8 cellular contexts compared by ENCODE assay signal in the genomic region with DNA sequence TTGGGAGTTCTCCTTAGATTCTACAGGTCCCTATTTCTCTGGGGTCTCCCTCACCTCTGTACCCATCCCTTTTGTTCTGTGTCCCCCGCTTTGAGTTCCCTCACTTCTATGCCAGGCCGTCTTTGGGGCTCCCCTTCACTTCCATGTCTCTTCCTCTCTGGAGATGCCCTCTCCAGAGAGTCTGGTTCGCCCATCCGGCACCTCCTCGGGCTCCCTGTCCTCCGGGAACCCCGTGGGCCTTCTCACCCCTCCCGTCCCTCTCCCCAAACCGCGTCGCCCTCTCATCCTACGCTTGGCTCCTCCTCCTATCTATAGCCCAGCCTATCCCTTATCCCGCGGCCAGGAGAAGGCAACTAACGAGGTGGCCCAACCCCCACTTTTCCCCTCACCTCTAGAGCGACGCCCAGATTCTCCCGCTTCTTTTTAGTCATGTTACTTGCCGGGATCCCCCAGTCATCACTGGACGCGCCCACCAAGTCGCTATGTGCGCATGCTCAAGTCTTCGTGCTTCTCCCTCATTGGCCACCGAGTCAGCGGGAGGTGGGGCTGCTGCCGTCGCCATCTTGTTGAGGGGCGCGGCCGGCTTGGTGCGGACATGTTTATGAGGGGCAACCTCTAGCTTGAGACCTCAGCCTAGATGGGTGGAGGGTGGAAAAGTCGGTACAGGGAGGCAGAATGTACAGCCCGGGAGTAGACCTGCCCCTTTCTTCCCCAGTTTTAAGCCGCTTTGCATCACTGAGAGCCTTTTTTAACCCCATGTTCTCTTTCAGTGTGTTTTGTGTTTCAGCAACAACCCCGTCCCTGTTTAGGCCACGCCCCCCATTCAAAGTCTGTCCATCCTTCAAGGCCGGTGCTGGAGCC. TPM values are rescaled to one million over a fixed set of nuclear protein-coding genes. Genes with fewer than 3 reads are reported as not detected.
DNase-seq lines count a peak whose midpoint lies in the region; ATAC-seq and TF ChIP-seq lines count a peak whose summit lies in the region.

CCDC167 (minus strand) TSS at position 461 of the 861 bp plus-strand sequence; CDS start at position 431, 30 bp downstream.

- no peaks in the 10 kb centered on the region for H3K27me3 ChIP-seq in OCI-LY3 (ENCODE audit: low read depth, low read length)

- H3K27ac ChIP-seq in OCI-LY3 (ENCODE audit: low read length): peak within 1 kb of the TSS; percentile 52

- H3K4me2 ChIP-seq in OCI-LY3 (ENCODE audit: low read length): peak within 1 kb of the TSS; percentile 71

- peaks cover 3% of the 10 kb centered on the region for H3K27me3 Mint-ChIP-seq in endothelial cell (ENCODE audit: unreplicated experiment)

- no peaks in the 10 kb centered on the region for H3K9me3 Mint-ChIP-seq in endothelial cell (ENCODE audit: unreplicated experiment)

- no peaks in the 10 kb centered on the region for H3K36me3 Mint-ChIP-seq in endothelial cell (ENCODE audit: low read depth, unreplicated experiment)

- peak within 1 kb of the TSS; percentile 90 for H3K9ac ChIP-seq in OCI-LY3 (ENCODE audit: low read length)

- peaks cover 37% of the 10 kb centered on the region for H3K4me1 Mint-ChIP-seq in endothelial cell (ENCODE audit: unreplicated experiment)

- H3K27ac Mint-ChIP-seq in endothelial cell (ENCODE audit: unreplicated experiment): peak within 1 kb of the TSS; percentile 85

- peaks cover 3% of the 10 kb centered on the region for H3K36me3 ChIP-seq in OCI-LY3 (replicated peaks; ENCODE audit: low read depth, low read length)

- peak within 1 kb of the TSS; percentile 96 for H2AFZ ChIP-seq in OCI-LY3 (ENCODE audit: low read depth, low read length)

- no peaks in the 10 kb centered on the region for H4K20me1 ChIP-seq in OCI-LY3 (ENCODE audit: insufficient read depth, low read length)

- H3K4me1 ChIP-seq in OCI-LY3 (ENCODE audit: low read length): peaks cover 11% of the 10 kb centered on the region

- peak within 1 kb of the TSS; percentile 82 for H3K4me3 ChIP-seq in OCI-LY3 (ENCODE audit: low read length)

- peak; percentile 83 for ATAC-seq in GM21528 (IDR thresholded peaks at IDR 0.05; ENCODE audit: low FRiP score, unreplicated experiment)

- TF ChIP-seq CTCF in OCI-LY3 (IDR thresholded peaks at IDR 0.05; ENCODE audit: low read depth, low read length) (no peak), endothelial cell (IDR thresholded peaks at IDR 0.05; ENCODE audit: unreplicated experiment) (no peak)

- H3K79me2 ChIP-seq in OCI-LY3 (ENCODE audit: low read length): peaks cover 36% of the 10 kb centered on the region

- DNase-seq in DMS 273 (lab: John Stamatoyannopoulos, UW; ENCODE audit: unreplicated experiment) (peak; percentile 100), HuH-7.5 (ENCODE audit: low spot score) (peak; percentile 86), endothelial cell (ENCODE audit: low spot score) (peak; percentile 96), midbrain (lab: John Stamatoyannopoulos, UW) (peak; percentile 95)
- DNase-seq in activated CD8-positive, alpha-beta memory T cell treated with anti-CD3 and anti-CD28 coated beads, Interleukin-2, amount 50 U/mL, for 4 hours: peak; percentile 95
- DNase-seq in stimulated activated CD8-positive, alpha-beta memory T cell treated with anti-CD3 and anti-CD28 coated beads, Interleukin-15, amount 100 ng/mL, for 48 hours (ENCODE audit: low read depth in 2 of 2): peak; percentile 95 to 98

- peak within 1 kb of the TSS; percentile 97 for H3K4me3 Mint-ChIP-seq in endothelial cell (ENCODE audit: unreplicated experiment)

- H3K9me3 ChIP-seq in OCI-LY3 (ENCODE audit: insufficient read depth, low read length): no peaks in the 10 kb centered on the region

RNA-seq across cellular contexts. Expression of gene CCDC167, which starts in this region (rescaled TPM):
- 38.0 TPM for total RNA-seq in endothelial cell (ENCODE audit: unreplicated experiment)

Comparison
In these comparisons a context has a peak if more than half of its experiments do, and no peak if none do; other contexts are left out.
1. Peak in every context shown above with its lines: DNase-seq, ATAC-seq, H3K4me3 ChIP-seq and H3K27ac ChIP-seq.